Comparison of ENCODE assay signal across 8 cellular contexts in genomic region chr2:169767243-169767888, GRCh38. TPM values are rescaled to one million over a fixed set of nuclear protein-coding genes. Genes with fewer than 3 reads are reported as not detected.
A peak's percentile ranks its signal among the peaks of the same experiment; 100 is the strongest.
DNase-seq lines count a peak whose midpoint lies in the region; ATAC-seq, FAIRE-seq and TF ChIP-seq lines count a peak whose summit lies in the region.

No MANE protein-coding gene starts in this region.

- in situ Hi-C loops in brain microvascular endothelial cell (cut with HindIII; ENCODE audit: low pct_ligation_motif_present, low sequenced_read_pairs), result no loop called here

- DNase-seq in Daoy (ENCODE audit: low read depth) (peak; percentile 48), HuH-7.5 (ENCODE audit: low spot score) (peak; percentile 68), brain microvascular endothelial cell (peak; percentile 62), DMS114 treated with DMSO at 0.1 percent for 48 hours (lab: John Stamatoyannopoulos, UW; ENCODE audit: unreplicated experiment) (no peak)
- peak; percentile 38 for DNase-seq in stimulated activated CD4-positive, alpha-beta T cell treated with anti-CD3 and anti-CD28 coated beads, Interleukin-2, amount 100 ng/mL, for 4 hours (ENCODE audit: low read depth)

- TF ChIP-seq CTCF in brain microvascular endothelial cell (IDR thresholded peaks at IDR 0.05; ENCODE audit: low read depth, low read length, missing control alignments), result peak; percentile 75

- ATAC-seq in HG03280 (IDR thresholded peaks at IDR 0.05; ENCODE audit: unreplicated experiment), result no peak

- FAIRE-seq in TTC549 (lab: Jason Lieb, UNC) (peak; percentile 28), islet of Langerhans (lab: Jason Lieb, UNC) (peak; percentile 95)

- H3K36me3 ChIP-seq in brain microvascular endothelial cell (replicated peaks), result no peaks in the 10 kb centered on the region

- peaks cover 5% of the 10 kb centered on the region for H3K27me3 ChIP-seq in brain microvascular endothelial cell (replicated peaks)

- H3K4me3 ChIP-seq in brain microvascular endothelial cell (ENCODE audit: low read depth, low read length), result no peak overlapping the region

- no peak overlapping the region for H3K27ac ChIP-seq in brain microvascular endothelial cell

RNA-seq across cellular contexts. Expression of gene SSB, which starts 31.3 kb away (rescaled TPM):
- 172 and 179 TPM in 2 replicates for total RNA-seq in Daoy (2014; rRNA removed; shearing (Covaris generic))

RNA-seq across cellular contexts. Expression of gene KLHL23, which starts 33.7 kb away (rescaled TPM):
- total RNA-seq in Daoy (2014; rRNA removed; shearing (Covaris generic)), result 13.9 and 17.2 TPM in 2 replicates

RNA-seq across cellular contexts. Expression of gene METTL5, which starts 57.3 kb away (rescaled TPM):
- total RNA-seq in Daoy (2014; rRNA removed; shearing (Covaris generic)), result 107 and 163 TPM in 2 replicates

RNA-seq across cellular contexts. Expression of gene UBR3, which starts 59.9 kb away (rescaled TPM):
- 16.3 and 19.7 TPM in 2 replicates for total RNA-seq in Daoy (2014; rRNA removed; shearing (Covaris generic))
